ENCODE assay signal across 25 cellular contexts in the genomic region with DNA sequence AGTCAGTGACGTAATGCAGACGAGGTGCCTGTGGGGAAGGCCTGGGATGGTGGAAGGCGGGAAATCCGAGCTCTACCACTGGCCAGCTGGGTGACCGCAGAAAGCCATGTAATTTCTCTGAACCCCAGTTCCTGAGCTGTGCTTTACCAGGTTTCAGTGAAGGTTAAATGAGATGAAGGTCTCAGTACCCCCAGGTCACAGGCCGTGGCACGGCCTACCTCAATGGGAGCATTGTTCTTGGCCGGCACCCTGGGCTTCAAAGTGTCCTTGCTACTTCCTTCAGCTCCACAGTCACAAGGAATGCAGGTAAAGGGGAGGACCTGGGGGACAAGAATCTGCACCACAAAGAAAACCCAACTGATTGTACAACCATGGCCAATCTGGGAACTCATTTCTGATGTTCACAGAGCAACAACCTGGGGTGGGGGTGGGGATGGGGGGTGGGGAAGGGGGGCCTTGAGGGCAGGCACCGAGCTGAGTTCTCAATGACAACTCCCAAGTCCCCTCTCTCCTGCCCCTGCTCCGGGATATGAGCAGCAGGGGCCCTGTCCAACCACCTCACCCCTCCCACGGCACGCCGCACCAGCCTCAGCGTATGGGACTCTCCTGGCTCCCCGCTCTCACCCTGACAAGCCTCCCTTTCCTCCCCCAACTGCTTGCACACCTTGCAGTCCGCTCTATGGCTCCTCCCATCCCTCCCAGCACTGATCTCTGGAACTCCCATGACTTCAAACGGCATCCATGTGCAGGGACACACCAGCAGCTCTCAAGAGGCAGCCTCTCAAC. TPM values are rescaled to one million over a fixed set of nuclear protein-coding genes. Genes with fewer than 3 reads are reported as not detected.
A peak's percentile ranks its signal among the peaks of the same experiment; 100 is the strongest.
DNase-seq lines count a peak whose midpoint lies in the region; ATAC-seq and TF ChIP-seq lines count a peak whose summit lies in the region.
"Had no signal": no experiment of that assay in that cellular context is flagged by ENCODE, and none has a peak within 500 bp of the region (broad histone marks: within the 10 kb centered on the region; RNA-seq: fewer than 3 reads in every experiment).

No MANE protein-coding gene starts in this region.

- H3K9me3 Mint-ChIP-seq in H9 (no peaks in the 10 kb centered on the region), WTC11 (no peaks in the 10 kb centered on the region)
- H3K9me3 Mint-ChIP-seq: activated CD4-positive, alpha-beta memory T cell treated with anti-CD3 and anti-CD28 coated beads, Interleukin-2, amount 10 ng/mL, durations not matched to agents 7 days and 5 days; stimulated activated memory B cell treated with anti-CD40 and anti-IgM and Interleukin-4, amounts not matched to agents 10 μg/mL and 1 μg/mL and 100 μg/mL, for 72 hours had no signal

- H3K27me3 ChIP-seq in H9 (ENCODE audit: insufficient read depth, low read length) = no peaks in the 10 kb centered on the region
- H3K27me3 ChIP-seq in iPS DF 6.9 (ENCODE audit: control insufficient read depth, insufficient read depth, low read length) = no peaks in the 10 kb centered on the region
- no peaks in the 10 kb centered on the region for H3K27me3 ChIP-seq in trophoblast cell (ENCODE audit: insufficient read depth, low read length)

- H2BK5ac ChIP-seq in H9 (ENCODE audit: insufficient read length, low read length) = peak overlapping the region; percentile 21
- no peak overlapping the region for H2BK5ac ChIP-seq in trophoblast cell (ENCODE audit: low read depth, low read length, poor library complexity)

- no peak overlapping the region for H2BK120ac ChIP-seq in H9 (ENCODE audit: low read depth, low read length, poor library complexity, severe bottlenecking)
- no peak overlapping the region for H2BK120ac ChIP-seq in trophoblast cell (ENCODE audit: insufficient read depth, low read length, poor library complexity)

- H3K9ac ChIP-seq in H9 (ENCODE audit: extremely low read depth, insufficient read length, low read length) (no peak overlapping the region), trophoblast cell (ENCODE audit: low read length) (no peak overlapping the region)
- H3K9ac ChIP-seq: KMS-11 had no signal

- no peaks in the 10 kb centered on the region for H3K9me3 ChIP-seq in H9 (ENCODE audit: control insufficient read depth, low read depth, low read length)
- H3K9me3 ChIP-seq in iPS DF 6.9 (ENCODE audit: control insufficient read depth, insufficient read depth, low read length) = no peaks in the 10 kb centered on the region
- no peaks in the 10 kb centered on the region for H3K9me3 ChIP-seq in trophoblast cell (ENCODE audit: insufficient read depth, low read depth, low read length)

- no peak overlapping the region for H3K56ac ChIP-seq in H9 (ENCODE audit: insufficient read length, low read depth, low read length)

- peak overlapping the region; percentile 17 for H3K4me2 ChIP-seq in H9 (ENCODE audit: insufficient read depth, insufficient read length, low read length)
- no peak overlapping the region for H3K4me2 ChIP-seq in trophoblast cell (ENCODE audit: low read length)
- H3K4me2 ChIP-seq: KMS-11 had no signal

- POLR2A ChIA-PET in WTC11 (lab: Charles Lee) = interaction anchor here (0.5 to 0.7 kb wide), 4 partner anchors 15 to 71 kb away, joined by 3 read pairs; no protein-coding TSS in a partner anchor

- peak overlapping the region; percentile 66; the same call in 1 of the 2 replicates for H3K14ac ChIP-seq in H9 (ENCODE audit: insufficient read depth, low read length)
- H3K14ac ChIP-seq in trophoblast cell (ENCODE audit: low read length) = no peak overlapping the region

- no peak overlapping the region for H3T11ph ChIP-seq in H9 (ENCODE audit: low read length)

- no peak overlapping the region for H2AK5ac ChIP-seq in H9 (ENCODE audit: insufficient read length, low read length)
- no peak overlapping the region for H2AK5ac ChIP-seq in trophoblast cell (ENCODE audit: low read length)

- H2BK12ac ChIP-seq in H9 (ENCODE audit: insufficient read length, low read depth, low read length) (no peak overlapping the region), trophoblast cell (ENCODE audit: low read length) (no peak overlapping the region)

- H2BK15ac ChIP-seq in H9 (ENCODE audit: low read depth, low read length) = no peak overlapping the region

- H3K27me3 Mint-ChIP-seq in H9 (ENCODE audit: low read depth) = no peaks in the 10 kb centered on the region
- no peaks in the 10 kb centered on the region for H3K27me3 Mint-ChIP-seq in WTC11 (ENCODE audit: low read depth)
- H3K27me3 Mint-ChIP-seq: activated CD4-positive, alpha-beta memory T cell treated with anti-CD3 and anti-CD28 coated beads, Interleukin-2, amount 10 ng/mL, durations not matched to agents 7 days and 5 days; stimulated activated memory B cell treated with anti-CD40 and anti-IgM and Interleukin-4, amounts not matched to agents 10 μg/mL and 1 μg/mL and 100 μg/mL, for 72 hours had no signal

- H3K27ac Mint-ChIP-seq in H9 (peak overlapping the region; percentile 43 to 94 (median 93)), WTC11 (peak overlapping the region; percentile 92)
- H3K27ac Mint-ChIP-seq: activated CD4-positive, alpha-beta memory T cell treated with anti-CD3 and anti-CD28 coated beads, Interleukin-2, amount 10 ng/mL, durations not matched to agents 7 days and 5 days; stimulated activated memory B cell treated with anti-CD40 and anti-IgM and Interleukin-4, amounts not matched to agents 10 μg/mL and 1 μg/mL and 100 μg/mL, for 72 hours had no signal

- H3K4ac ChIP-seq in H9 (ENCODE audit: low read depth, low read length) (no peak overlapping the region), trophoblast cell (ENCODE audit: low read depth, low read length) (peak overlapping the region; percentile 57)

- H3K4me3 Mint-ChIP-seq in H9 (peak overlapping the region; percentile 17 to 69), WTC11 (no peak overlapping the region)
- H3K4me3 Mint-ChIP-seq: activated CD4-positive, alpha-beta memory T cell treated with anti-CD3 and anti-CD28 coated beads, Interleukin-2, amount 10 ng/mL, durations not matched to agents 7 days and 5 days; stimulated activated memory B cell treated with anti-CD40 and anti-IgM and Interleukin-4, amounts not matched to agents 10 μg/mL and 1 μg/mL and 100 μg/mL, for 72 hours had no signal

- H3K36me3 ChIP-seq in iPS DF 6.9 (ENCODE audit: control insufficient read depth, insufficient read depth, low read length) = no peaks in the 10 kb centered on the region
- H3K36me3 ChIP-seq in trophoblast cell (ENCODE audit: control insufficient read depth in 1 of 2, insufficient read depth in 2 of 2, low read length in 2 of 2) = peaks cover 0 to 5% of the 10 kb centered on the region in 2 experiments

- CTCF ChIA-PET in WTC11 (lab: Charles Lee) = interaction anchor here (0.8 to 3.0 kb wide), 9 partner anchors 8 to 144 kb away, joined by 3 to 14 read pairs (median 3); no protein-coding TSS in a partner anchor

- no peak overlapping the region for H4K12ac ChIP-seq in trophoblast cell (ENCODE audit: low read depth, low read length)

- DNase-seq in H9 = peak; percentile 72
- peak; percentile 42 for DNase-seq in WTC11 (ENCODE audit: low spot score)
- DNase-seq in iPS DF 6.9 (ENCODE audit: low read depth, low spot score) = peak; percentile 29
- no peak for DNase-seq in trophoblast cell
- DNase-seq in NCI-H1436 (lab: John Stamatoyannopoulos, UW) = no peak
- no peak for DNase-seq in SHP77 treated with DMSO at 0.1 percent for 48 hours (lab: John Stamatoyannopoulos, UW)
- DNase-seq: activated CD4-positive, alpha-beta memory T cell treated with anti-CD3 and anti-CD28 coated beads, Interleukin-2, amount 10 ng/mL, durations not matched to agents 7 days and 5 days; activated naive CD4-positive, alpha-beta T cell; activated T-cell treated with anti-CD3 and anti-CD28 coated beads, Interleukin-2, amount 50 U/mL, for 1 hour; amniotic stem cell; caudate nucleus; COR-L47; dermis blood vessel endothelial cell; DND-41; MV-4-11; NCI-H187 treated with DMSO at 0.1 percent for 48 hours; NCI-H2227 treated with DMSO at 0.1 percent for 48 hours; NCI-H82; OCI-M1; stimulated activated CD4-positive, alpha-beta T cell treated with anti-CD3 and anti-CD28 coated beads, Interleukin-2, amount 100 ng/mL, for 24 hours; SW 1271 had no signal

- H3K79me2 ChIP-seq in H9 (ENCODE audit: insufficient read depth, low read length) (peaks cover 4% of the 10 kb centered on the region; the same call in 1 of the 2 replicates), trophoblast cell (ENCODE audit: control insufficient read depth, insufficient read depth, low read length, poor library complexity) (peaks cover 6% of the 10 kb centered on the region)

- H3K27ac ChIP-seq in H9 (ENCODE audit: insufficient read length, low read depth, low read length) = no peak overlapping the region
- no peak overlapping the region for H3K27ac ChIP-seq in iPS DF 6.9 (ENCODE audit: low read length)
- no peak overlapping the region for H3K27ac ChIP-seq in trophoblast cell (ENCODE audit: low read depth, low read length)
- H3K27ac ChIP-seq: KMS-11 had no signal

- H3K18ac ChIP-seq in H9 (ENCODE audit: insufficient read length, low read depth, low read length) (peak overlapping the region; percentile 58), trophoblast cell (ENCODE audit: low read length) (peak overlapping the region; percentile 47)

- TF ChIP-seq CTCF in H9 (conservative IDR thresholded peaks at IDR 0.05) = no peak
- no peak for TF ChIP-seq CTCF in WTC11 (IDR thresholded peaks at IDR 0.05)

- H4K8ac ChIP-seq in H9 (replicated peaks; ENCODE audit: insufficient read length, low read depth, low read length) (no peak overlapping the region), trophoblast cell (ENCODE audit: low read depth, low read length) (no peak overlapping the region)

- H2BK20ac ChIP-seq in H9 (ENCODE audit: low read depth, low read length, poor library complexity, severe bottlenecking) = no peak overlapping the region

- H4K20me1 ChIP-seq in H9 (ENCODE audit: control insufficient read depth, insufficient read depth, insufficient read length) = no peaks in the 10 kb centered on the region

- H3K23ac ChIP-seq in H9 (ENCODE audit: insufficient read length, low read depth, low read length) (no peak overlapping the region), trophoblast cell (ENCODE audit: low read length) (no peak overlapping the region)

- no peaks in the 10 kb centered on the region for H3K23me2 ChIP-seq in H9 (ENCODE audit: insufficient read length, low read depth, low read length, poor library complexity, severe bottlenecking)

- H3K36me3 Mint-ChIP-seq in H9 (ENCODE audit: insufficient read depth in 1 of 3, low read depth in 3 of 3) (peaks cover 0 to 15% (median 11%) of the 10 kb centered on the region in 3 experiments; a peak in 6 of 7 replicates), WTC11 (peaks cover 8% of the 10 kb centered on the region; the same call in 1 of the 2 replicates)

- H3K4me1 ChIP-seq in H9 (ENCODE audit: insufficient read depth, low read length) = peaks cover 4% of the 10 kb centered on the region; the same call in 1 of the 2 replicates
- peaks cover 10% of the 10 kb centered on the region; the same call in 1 of the 2 replicates for H3K4me1 ChIP-seq in iPS DF 6.9 (ENCODE audit: control insufficient read depth, insufficient read depth, low read length)
- peaks cover 21 to 27% of the 10 kb centered on the region in 2 experiments for H3K4me1 ChIP-seq in trophoblast cell (ENCODE audit: control insufficient read depth in 1 of 2, insufficient read depth in 2 of 2, low read length in 2 of 2)

- H3K79me1 ChIP-seq in H9 (ENCODE audit: insufficient read depth, low read depth, low read length, poor library complexity, severe bottlenecking) (no peaks in the 10 kb centered on the region), trophoblast cell (ENCODE audit: low read length) (peaks cover 2% of the 10 kb centered on the region)

- ATAC-seq in WTC11 (peak; percentile 87), HG02642 (IDR thresholded peaks at IDR 0.05; ENCODE audit: poor library complexity, unreplicated experiment) (no peak)
- ATAC-seq: stimulated activated memory B cell treated with anti-CD40 and anti-IgM and Interleukin-4, amounts not matched to agents 10 μg/mL and 1 μg/mL and 100 μg/mL, for 72 hours had no signal

- H3K4me3 ChIP-seq in iPS DF 6.9 (ENCODE audit: low read length) (no peak overlapping the region), trophoblast cell (ENCODE audit: low read depth, low read length) (no peak overlapping the region)
- H3K4me3 ChIP-seq: skin epidermis had no signal

- WGBS in H9 (ENCODE audit: extremely low coverage, insufficient read length, low lambda C conversion rate) = no CpG with 5 or more reads among the region's 17 CpGs
- no CpG with 5 or more reads among the region's 17 CpGs for WGBS in iPS DF 6.9 (ENCODE audit: insufficient coverage, insufficient read length)
- WGBS in trophoblast cell (ENCODE audit: extremely low coverage, insufficient coverage, insufficient read length) = no CpG with 5 or more reads among the region's 17 CpGs

- H4K5ac ChIP-seq in H9 (ENCODE audit: insufficient read length, low read depth, low read length) = no peak overlapping the region

- H4K91ac ChIP-seq in H9 (ENCODE audit: insufficient read length, low read depth, low read length) = no peak overlapping the region
- H4K91ac ChIP-seq in trophoblast cell (ENCODE audit: low read depth, low read length) = no peak overlapping the region

- peaks cover 30 to 32% of the 10 kb centered on the region in 2 experiments for H3K4me1 Mint-ChIP-seq in H9
- peaks cover 38% of the 10 kb centered on the region for H3K4me1 Mint-ChIP-seq in WTC11
- H3K4me1 Mint-ChIP-seq: activated CD4-positive, alpha-beta memory T cell treated with anti-CD3 and anti-CD28 coated beads, Interleukin-2, amount 10 ng/mL, durations not matched to agents 7 days and 5 days had no signal

- no peak overlapping the region for H2AFZ ChIP-seq in H9 (ENCODE audit: low read length)
- no peak overlapping the region for H2AFZ ChIP-seq in trophoblast cell (ENCODE audit: insufficient read depth, low read length, poor library complexity)

RNA-seq across cellular contexts. Expression of a gene that starts 59.1 kb away (rescaled TPM):
- total RNA-seq in H9 (2021) = 14.1 and 15.0 TPM in 2 replicates
- total RNA-seq in WTC11 (2021) = 16.9 to 17.1 TPM (median 17.1 TPM) in 3 replicates
- polyA plus RNA-seq in trophoblast cell (2013) = 35.4 and 35.7 TPM in 2 replicates

Comparison
In these comparisons a context has a peak if more than half of its experiments do, and no peak if none do; other contexts are left out.
1. DNase-seq: peak in H9 (single experiment), WTC11 (single experiment) and iPS DF 6.9 (single experiment); none in trophoblast cell (0 of 2), NCI-H1436 (single experiment) and SHP77 treated with DMSO at 0.1 percent for 48 hours (single experiment).